Comparison of ENCODE assay signal across 25 cellular contexts in the genomic region with DNA sequence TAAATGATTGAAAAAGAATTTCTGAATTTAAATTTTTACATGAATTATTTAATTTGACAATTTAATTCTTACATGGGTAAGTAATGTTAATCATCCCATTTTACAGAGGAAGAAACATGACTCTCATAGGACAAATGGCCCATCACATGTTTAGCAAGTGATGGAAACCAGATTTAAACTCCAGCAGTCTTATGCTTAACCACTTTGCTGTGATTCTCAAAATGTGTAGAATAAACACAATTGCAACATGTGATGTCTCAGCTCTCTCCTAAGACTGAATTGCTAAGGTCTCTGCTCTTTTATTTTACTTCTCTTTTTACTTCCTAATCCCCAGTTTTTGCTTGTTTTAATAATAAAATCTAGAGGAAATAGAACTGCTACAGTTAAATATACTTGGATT.
"Had no signal": no experiment of that assay in that cellular context is flagged by ENCODE, and none has a peak within 500 bp of the region (broad histone marks: within the 10 kb centered on the region; RNA-seq: fewer than 3 reads in every experiment).

No MANE protein-coding gene starts in this region.

- H3K9ac ChIP-seq: neural progenitor cell had no signal

- H3K27ac ChIP-seq: gastroesophageal sphincter, heart left ventricle, hepatocyte, left lung, neural progenitor cell, prostate gland, right atrium auricular region, suprapubic skin, transverse colon, upper lobe of right lung, uterus had no signal

- H3K4me2 ChIP-seq: hepatocyte, neural progenitor cell, smooth muscle cell had no signal

- H3K4me1 ChIP-seq: left lung, prostate gland, right atrium auricular region, suprapubic skin, upper lobe of right lung, uterus had no signal

- H3K4me3 ChIP-seq: dorsolateral prefrontal cortex, gastroesophageal sphincter, heart left ventricle, hepatocyte, left lung, neural progenitor cell, prostate gland, right atrium auricular region, smooth muscle cell, suprapubic skin, transverse colon, upper lobe of right lung, uterus had no signal

- H3K27me3 ChIP-seq: dorsolateral prefrontal cortex, gastroesophageal sphincter, heart left ventricle, hepatocyte, left lung, neural progenitor cell, right atrium auricular region, suprapubic skin, transverse colon, upper lobe of right lung, uterus had no signal

- H2AFZ ChIP-seq: hepatocyte, neural progenitor cell had no signal

- H3K36me3 ChIP-seq: gastroesophageal sphincter, heart left ventricle, left lung, prostate gland, right atrium auricular region, suprapubic skin, transverse colon, upper lobe of right lung, uterus had no signal

- ATAC-seq: gastroesophageal sphincter; heart left ventricle; left cardiac atrium; left lung; naive thymus-derived CD4-positive, alpha-beta T cell; sciatic nerve; stimulated activated naive CD8-positive, alpha-beta T cell treated with anti-CD3 and anti-CD28 coated beads, Interleukin-15, amount 100 ng/mL, for 72 hours; upper lobe of right lung had no signal

- H3K9me3 ChIP-seq: gastroesophageal sphincter, heart left ventricle, left lung, prostate gland, right atrium auricular region, suprapubic skin, transverse colon, upper lobe of right lung, uterus had no signal

- DNase-seq: dorsolateral prefrontal cortex; effector CD4-positive, alpha-beta T cell; heart left ventricle; left cardiac atrium; left lung; mesendoderm; midbrain; naive thymus-derived CD4-positive, alpha-beta T cell; stimulated activated CD4-positive, alpha-beta T cell treated with anti-CD3 and anti-CD28 coated beads, Interleukin-12 subunit alpha, Interleukin-12 subunit beta, amount 100 ng/mL, for 4 hours; stimulated activated CD4-positive, alpha-beta T cell treated with anti-CD3 and anti-CD28 coated beads, Interleukin-1b, Interleukin-23, amount 100 ng/mL, for 48 hours; stimulated activated CD4-positive, alpha-beta T cell treated with anti-CD3 and anti-CD28 coated beads, Interleukin-4, amount 100 ng/mL, for 1 hour; stimulated activated CD8-positive, alpha-beta memory T cell treated with anti-CD3 and anti-CD28 coated beads, Interleukin-4, amount 100 ng/mL, for 48 hours; stimulated activated naive CD4-positive, alpha-beta T cell; stimulated activated naive CD8-positive, alpha-beta T cell treated with anti-CD3 and anti-CD28 coated beads, Interleukin-15, amount 100 ng/mL, for 72 hours; transverse colon; upper lobe of right lung; uterus had no signal
